In genomic region chr17:75525806-75526554, GRCh38 we compare ENCODE assay signal across 8 cellular contexts. TPM values are rescaled to one million over a fixed set of nuclear protein-coding genes. Genes with fewer than 3 reads are reported as not detected.
DNase-seq lines count a peak whose midpoint lies in the region; ATAC-seq and TF ChIP-seq lines count a peak whose summit lies in the region.

No MANE protein-coding gene starts in this region.

- H3K4me1 ChIP-seq in mesodermal cell (ENCODE audit: control insufficient read depth, insufficient read depth, low read length, poor library complexity, severe bottlenecking): peaks cover 16% of the 10 kb centered on the region

- CTCF ChIA-PET in MCF 10A (lab: Yijun Ruan, JAX): interaction anchor here (0.5 to 1.8 kb wide), 7 partner anchors 9 to 368 kb away, joined by 3 to 12 read pairs (median 3); partner anchors contain the start of genes SMIM5, TMEM94 and TSEN54

- POLR2A ChIA-PET in MCF 10A (lab: Yijun Ruan, JAX): interaction anchor here (0.6 to 4.1 kb wide), 16 partner anchors 9 to 237 kb away, joined by 3 to 54 read pairs (median 3); partner anchors contain the start of genes SLC25A19, TMEM94 and TSEN54

- peaks cover 19% of the 10 kb centered on the region for H3K36me3 Mint-ChIP-seq in MCF 10A (ENCODE audit: insufficient read depth, unreplicated experiment)

- 3% methylated on average over 49 to 57 of the region's 60 CpGs for WGBS in mesodermal cell (ENCODE audit: insufficient coverage in 2 of 2), 2 experiments

- H3K36me3 ChIP-seq in mesodermal cell (ENCODE audit: control insufficient read depth, insufficient read depth, low read length): peaks cover 32% of the 10 kb centered on the region

- no peaks in the 10 kb centered on the region for H3K27me3 Mint-ChIP-seq in MCF 10A (ENCODE audit: insufficient read depth, unreplicated experiment)

- in situ Hi-C loops in G401 (cut with HindIII; ENCODE audit: low sequenced_read_pairs): no loop called here

- peak overlapping the region; percentile 71 for H3K4me3 Mint-ChIP-seq in MCF 10A (ENCODE audit: unreplicated experiment)

- peak; percentile 66 for DNase-seq in HT-29 (ENCODE audit: low spot score)
- DNase-seq in MCF 10A (ENCODE audit: unreplicated experiment): peak; percentile 42
- no peak for DNase-seq in G401 (ENCODE audit: low spot score)
- DNase-seq in glomerular visceral epithelial cell (ENCODE audit: extremely low spot score): no peak
- no peak for DNase-seq in NCI-H187 (lab: John Stamatoyannopoulos, UW)

- intact Hi-C loops in MCF 10A (cut with micrococcal nuclease): loop anchor here (1.0 kb wide), 1 partner anchor 100 kb away; no protein-coding TSS in a partner anchor

- TSS peak; percentile 11 for BruUV-seq in MCF 10A (replicated peaks; lab: Mats Ljungman, UMichigan)

- ATAC-seq in GM18867 (IDR thresholded peaks at IDR 0.05; ENCODE audit: unreplicated experiment) (peak; percentile 14), GM18858 (IDR thresholded peaks at IDR 0.05; ENCODE audit: unreplicated experiment) (no peak)

- TF ChIP-seq CTCF in MCF 10A (IDR thresholded peaks at IDR 0.05; ENCODE audit: unreplicated experiment): no peak

- peaks cover 7% of the 10 kb centered on the region for H3K4me1 Mint-ChIP-seq in MCF 10A (ENCODE audit: insufficient read depth, unreplicated experiment)

- H3K9me3 ChIP-seq in mesodermal cell (ENCODE audit: control insufficient read depth, low read length): no peaks in the 10 kb centered on the region

- H3K4me3 ChIP-seq in mesodermal cell (ENCODE audit: extremely low read depth, insufficient read depth, low read length, poor library complexity, severe bottlenecking): peak overlapping the region; percentile 61

- H3K27ac Mint-ChIP-seq in MCF 10A (ENCODE audit: low read depth, unreplicated experiment): no peak overlapping the region

- no peak overlapping the region for H3K27ac ChIP-seq in mesodermal cell (ENCODE audit: low read depth, low read length, severe bottlenecking)

- no peaks in the 10 kb centered on the region for H3K9me3 Mint-ChIP-seq in MCF 10A (ENCODE audit: unreplicated experiment)

RNA-seq across cellular contexts. Expression of gene LLGL2, which starts 0.5 kb away (rescaled TPM):
- total RNA-seq in HT-29 (2014; rRNA removed; shearing (Covaris generic)): 162 and 184 TPM in 2 replicates
- total RNA-seq in MCF 10A (2022): 19.8 and 21.2 TPM in 2 replicates
- 26.5 TPM for polyA plus RNA-seq in mesodermal cell (2013, experiment 1 of 2)
- 26.0 TPM for polyA plus RNA-seq in mesodermal cell (2013, experiment 2 of 2)
- 28.9 and 37.8 TPM in 2 replicates for total RNA-seq in G401 (2014; rRNA removed; shearing (Covaris generic))

RNA-seq across cellular contexts. Expression of gene TSEN54, which starts 9.7 kb away (rescaled TPM):
- total RNA-seq in HT-29 (2014; rRNA removed; shearing (Covaris generic)): 108 and 134 TPM in 2 replicates
- total RNA-seq in MCF 10A (2022): 13.3 and 15.6 TPM in 2 replicates
- 31.4 TPM for polyA plus RNA-seq in mesodermal cell (2013, experiment 1 of 2)
- polyA plus RNA-seq in mesodermal cell (2013, experiment 2 of 2): 24.1 TPM
- total RNA-seq in G401 (2014; rRNA removed; shearing (Covaris generic)): 47.2 and 56.3 TPM in 2 replicates

RNA-seq across cellular contexts. Expression of gene CASKIN2, which starts 10.6 kb away (rescaled TPM):
- 12.3 and 13.6 TPM in 2 replicates for total RNA-seq in HT-29 (2014; rRNA removed; shearing (Covaris generic))
- 19.2 and 19.8 TPM in 2 replicates for total RNA-seq in MCF 10A (2022)
- polyA plus RNA-seq in mesodermal cell (2013, experiment 1 of 2): 13.5 TPM
- 12.5 TPM for polyA plus RNA-seq in mesodermal cell (2013, experiment 2 of 2)
- 11.6 and 11.8 TPM in 2 replicates for total RNA-seq in G401 (2014; rRNA removed; shearing (Covaris generic))

Comparison
In these comparisons a context has a peak if more than half of its experiments do, and no peak if none do; other contexts are left out.
1. DNase-seq: peak in HT-29 (single experiment) and MCF 10A (single experiment); none in G401 (single experiment), glomerular visceral epithelial cell (single experiment) and NCI-H187 (0 of 2).